In genomic region chr7:16492513-16493062, GRCh38 we compare ENCODE assay signal across 13 cellular contexts. TPM values are rescaled to one million over a fixed set of nuclear protein-coding genes. Genes with fewer than 3 reads are reported as not detected.
DNase-seq lines count a peak whose midpoint lies in the region; ATAC-seq, FAIRE-seq and TF ChIP-seq lines count a peak whose summit lies in the region.
"Had no signal": no experiment of that assay in that cellular context is flagged by ENCODE, and none has a peak within 500 bp of the region (broad histone marks: within the 10 kb centered on the region; RNA-seq: fewer than 3 reads in every experiment).

No MANE protein-coding gene starts in this region.

- peak overlapping the region; percentile 90 for H2AFZ ChIP-seq in K562 (ENCODE audit: low read depth, low read length)
- H2AFZ ChIP-seq: PC-9 had no signal

- no peak overlapping the region for H3K4me3 ChIP-seq in K562
- H3K4me3 ChIP-seq in mesodermal cell (ENCODE audit: extremely low read depth, insufficient read depth, low read length, poor library complexity, severe bottlenecking): no peak overlapping the region
- H3K4me3 ChIP-seq: PC-9 had no signal

- H3K36me3 ChIP-seq in K562 (ENCODE audit: control insufficient read depth, insufficient read depth, low read length) (no peaks in the 10 kb centered on the region), mesodermal cell (ENCODE audit: control insufficient read depth, insufficient read depth, low read length) (no peaks in the 10 kb centered on the region)

- peak; percentile 92 for TF ChIP-seq EP300 in K562 (IDR thresholded peaks at IDR 0.05; ENCODE audit: low read length)

- POLR2A ChIA-PET in K562 (lab: Yijun Ruan, JAX): interaction anchor here (1.2 to 1.8 kb wide), 2 partner anchors 12 to 27 kb away, joined by 6 to 12 read pairs; partner anchors contain the start of gene SOSTDC1

- no peaks in the 10 kb centered on the region for H4K20me1 ChIP-seq in K562 (replicated peaks; ENCODE audit: control insufficient read depth, insufficient read depth, low read length)

- peak overlapping the region; percentile 39 for H3K4me2 ChIP-seq in K562 (ENCODE audit: insufficient read depth, low read length)
- H3K4me2 ChIP-seq: PC-9 had no signal

- in situ Hi-C loops in Caki2 (cut with HindIII; ENCODE audit: low pct_unique_long_range_greater_than_20kb, low sequenced_read_pairs) (no loop called here), K562 (cut with MboI) (no loop called here)

- no peaks in the 10 kb centered on the region for H3K9me3 ChIP-seq in K562 (replicated peaks; ENCODE audit: control insufficient read depth, insufficient read depth, low read depth, low read length)
- no peaks in the 10 kb centered on the region for H3K9me3 ChIP-seq in mesodermal cell (ENCODE audit: control insufficient read depth, low read length)

- no peaks in the 10 kb centered on the region for H3K9me1 ChIP-seq in K562 (ENCODE audit: control insufficient read depth, insufficient read depth, low read length)

- H3K4me1 ChIP-seq in K562 (replicated peaks in 1 of 2; ENCODE audit: control insufficient read depth in 2 of 2, insufficient read depth in 2 of 2, low read length in 2 of 2) (peaks cover 0 to 18% of the 10 kb centered on the region in 2 experiments; a peak in 3 of 5 replicates), mesodermal cell (ENCODE audit: control insufficient read depth, insufficient read depth, low read length, poor library complexity, severe bottlenecking) (peaks cover 20% of the 10 kb centered on the region)

- CTCF ChIA-PET in K562 (lab: Yijun Ruan, JAX; ENCODE audit: low intra/inter-chr PET ratio): no interaction called here

- intact Hi-C loops in K562 (cut with micrococcal nuclease) (loop anchor here (1.0 to 5.0 kb wide), 5 partner anchors 27 to 232 kb away; partner anchors contain the start of gene SOSTDC1), head of caudate nucleus (cut with DNase I) (no loop called here), Right ventricle myocardium inferior (cut with DNase I) (no loop called here)

- no TSS peak for BruUV-seq in K562 (replicated peaks; lab: Mats Ljungman, UMichigan)

- peak; percentile 70 for FAIRE-seq in K562 (lab: Jason Lieb, UNC)

- no peaks in the 10 kb centered on the region for H3K79me2 ChIP-seq in K562 (ENCODE audit: control insufficient read depth, insufficient read depth, low read length)

- TF ChIP-seq RAD21 in K562 (CRISPR knock-in tag; conservative IDR thresholded peaks at IDR 0.05 in 1 of 2, IDR thresholded peaks at IDR 0.05 in 1 of 2): peak in 1 of 2 experiments; percentile 39; a peak in 1 of 4 replicates

- H3K27ac ChIP-seq in K562 (ENCODE audit: extremely low read depth, low read depth, low read length): peak overlapping the region; percentile 71
- H3K27ac ChIP-seq in mesodermal cell (ENCODE audit: low read depth, low read length, severe bottlenecking): peak overlapping the region; percentile 81
- H3K27ac ChIP-seq: PC-9 had no signal

- peak overlapping the region in 1 of 2 experiments; percentile 56; a peak in 2 of 4 replicates for H3K9ac ChIP-seq in K562 (ENCODE audit: insufficient read depth in 1 of 2, low read depth in 2 of 2, low read length in 2 of 2)

- peak; percentile 93 for ATAC-seq in K562
- no peak for ATAC-seq in Right ventricle myocardium inferior
- no peak for ATAC-seq in HG03378 (IDR thresholded peaks at IDR 0.05; ENCODE audit: unreplicated experiment)
- ATAC-seq: naive thymus-derived CD4-positive, alpha-beta T cell; WTC11 had no signal

- WGBS in K562 (ENCODE audit: insufficient coverage, low coverage, missing lambda C conversion rate): 3% methylated on average over 3 of the region's 3 CpGs
- 0% methylated on average over 1 of the region's 3 CpGs; no CpG with 5 or more reads in 1 of the 2 experiments for WGBS in mesodermal cell (ENCODE audit: insufficient coverage in 2 of 2), 2 experiments

- DNase-seq in Caki2 (ENCODE audit: low read depth) (peak; percentile 56), LoVo (ENCODE audit: low spot score) (peak; percentile 40), K562 (ENCODE audit: extremely low read depth in 1 of 4, low spot score in 3 of 4) (peak in 2 of 4 experiments; percentile 70 to 72), epidermal melanocyte (ENCODE audit: insufficient read length, low spot score) (no peak), head of caudate nucleus (no peak), Right ventricle myocardium inferior (ENCODE audit: missing footprints) (no peak)
- DNase-seq: activated effector memory CD4-positive, alpha-beta T cell treated with anti-CD3 and anti-CD28 coated beads, Interleukin-2, amount 50 U/mL, for 16 hours; naive thymus-derived CD4-positive, alpha-beta T cell; NCI-H187 treated with DMSO at 0.1 percent for 48 hours had no signal

- H3K27me3 ChIP-seq in K562 (ENCODE audit: control insufficient read depth in 2 of 2, insufficient read depth in 2 of 2, low read length in 2 of 2): no peaks in the 10 kb centered on the region

- no peak for TF ChIP-seq POLR2A in K562 (conservative IDR thresholded peaks at IDR 0.05)

- no peak for TF ChIP-seq CTCF in K562 (IDR thresholded peaks at IDR 0.05 in 2 of 3, conservative IDR thresholded peaks at IDR 0.05 in 1 of 3; ENCODE audit: insufficient read depth in 2 of 3, low read depth in 1 of 3, low read length in 3 of 3)

TF ChIP-seq in K562, 482 proteins besides CTCF, POLR2A, EP300 and RAD21 (continues in another document):
- TF ChIP-seq MITF (IDR thresholded peaks at IDR 0.05) (no peak), DMBX1 (CRISPR knock-in tag; IDR thresholded peaks at IDR 0.05; ENCODE audit: borderline replicate concordance) (peak; percentile 92; the same call in 1 of the 2 replicates), TBL1XR1 (IDR thresholded peaks at IDR 0.05; ENCODE audit: low read length in 2 of 2) (peak in 1 of 2 experiments; percentile 44; a peak in 1 of 4 replicates), MAFG (tag; conservative IDR thresholded peaks at IDR 0.05) (peak; percentile 53), NBN (IDR thresholded peaks at IDR 0.05; ENCODE audit: low read depth) (peak; percentile 86; the same call in 1 of the 2 replicates)

RNA-seq across cellular contexts. Expression of gene SOSTDC1, which starts 27.1 kb away (rescaled TPM):
- 0.26 TPM in 1 of 2 replicates, not detected in the other for total RNA-seq in Caki2 (2014; rRNA removed; shearing (Covaris generic); ENCODE audit: low replicate concordance)
- total RNA-seq in K562 (2011; cell fraction: chromatin; rRNA removed; ENCODE audit: low replicate concordance): 7.4 and 7.9 TPM in 2 replicates
- 9.5 and 11.5 TPM in 2 replicates for total RNA-seq in K562 (2011; cell fraction: nucleolus; rRNA removed)
- total RNA-seq in K562 (2011; cell fraction: nucleoplasm; rRNA removed): 10.8 and 11.1 TPM in 2 replicates
- 8.3 and 10.5 TPM in 2 replicates for total RNA-seq in K562 (2014; rRNA removed)
- total RNA-seq in K562 (2014; rRNA removed; fragmentation: Illumina TruSeq; extraction: Trizol): 15.0 and 15.1 TPM in 2 replicates
- 23.0 and 23.7 TPM in 2 replicates for total RNA-seq in K562 (2015; rRNA removed; fragmentation: Illumina TruSeq; extraction: Trizol)
- total RNA-seq in K562 (2021): 8.8 and 12.0 TPM in 2 replicates
- 5.8 and 15.9 TPM in 2 replicates for polyA plus RNA-seq in K562 (2011; rRNA removed)
- 3.5 and 9.8 TPM in 2 replicates for polyA plus RNA-seq in K562 (2011; cell fraction: cytosol; rRNA removed)
- 3.2 and 5.1 TPM in 2 replicates for polyA plus RNA-seq in K562 (2011; cell fraction: nucleus; rRNA removed)
- 17.5 and 63.6 TPM in 2 replicates for polyA plus RNA-seq in K562 (2012)
- 15.3 and 18.4 TPM in 2 replicates for polyA plus RNA-seq in K562 (2014; fragmentation: Illumina TruSeq; extraction: Trizol)
- 10 to 100 TPM; 47.5 to 48.6 TPM for polyA plus RNA-seq in K562 (2014; fragmentation: Nextera tagmentation; extraction: Ambion mirVana)
- polyA plus RNA-seq in K562 (2014; rRNA removed): 9.8 and 10.1 TPM in 2 replicates
- polyA minus RNA-seq in K562 (2011; rRNA and poly(A)+ RNA removed): 4.2 and 12.0 TPM in 2 replicates
- 1.8 and 2.5 TPM in 2 replicates for polyA minus RNA-seq in K562 (2011; cell fraction: cytosol; rRNA and poly(A)+ RNA removed)
- polyA minus RNA-seq in K562 (2011; cell fraction: nucleus; rRNA and poly(A)+ RNA removed): 4.2 and 5.4 TPM in 2 replicates
- 0.33 TPM for polyA plus RNA-seq in mesodermal cell (2013, experiment 1 of 2)
- polyA plus RNA-seq in mesodermal cell (2013, experiment 2 of 2): 0.35 TPM
- 1.0 TPM for total RNA-seq in Right ventricle myocardium inferior
- total RNA-seq: naive thymus-derived CD4-positive, alpha-beta T cell; PC-9 had no signal
- polyA plus RNA-seq: naive thymus-derived CD4-positive, alpha-beta T cell had no signal

RNA-seq across cellular contexts. Expression of gene LRRC72, which starts 34.0 kb away (rescaled TPM):
- total RNA-seq in Caki2 (2014; rRNA removed; shearing (Covaris generic); ENCODE audit: low replicate concordance): not detected in 2 replicates
- total RNA-seq in K562 (2011; cell fraction: chromatin; rRNA removed; ENCODE audit: low replicate concordance): not detected in 2 replicates
- not detected in 2 replicates for total RNA-seq in K562 (2011; cell fraction: nucleolus; rRNA removed)
- not detected in 2 replicates for total RNA-seq in K562 (2011; cell fraction: nucleoplasm; rRNA removed)
- total RNA-seq in K562 (2014; rRNA removed): not detected in 2 replicates
- not detected in 2 replicates for total RNA-seq in K562 (2014; rRNA removed; fragmentation: Illumina TruSeq; extraction: Trizol)
- total RNA-seq in K562 (2015; rRNA removed; fragmentation: Illumina TruSeq; extraction: Trizol): not detected in 2 replicates
- not detected in 2 replicates for total RNA-seq in K562 (2021)
- polyA plus RNA-seq in K562 (2011; rRNA removed): not detected in 2 replicates
- polyA plus RNA-seq in K562 (2011; cell fraction: cytosol; rRNA removed): not detected in 2 replicates
- not detected in 2 replicates for polyA plus RNA-seq in K562 (2011; cell fraction: nucleus; rRNA removed)
- polyA plus RNA-seq in K562 (2012): not detected in 2 replicates
- polyA plus RNA-seq in K562 (2014; fragmentation: Illumina TruSeq; extraction: Trizol): not detected in 2 replicates
- polyA plus RNA-seq in K562 (2014; fragmentation: Nextera tagmentation; extraction: Ambion mirVana): under 1 TPM in 1 of 2 experiments, not detected in 1; 0.10 TPM
- polyA plus RNA-seq in K562 (2014; rRNA removed): not detected in 2 replicates
- polyA minus RNA-seq in K562 (2011; rRNA and poly(A)+ RNA removed): not detected in 2 replicates
- not detected in 2 replicates for polyA minus RNA-seq in K562 (2011; cell fraction: cytosol; rRNA and poly(A)+ RNA removed)
- not detected in 2 replicates for polyA minus RNA-seq in K562 (2011; cell fraction: nucleus; rRNA and poly(A)+ RNA removed)
- not detected for polyA plus RNA-seq in mesodermal cell (2013, experiment 1 of 2)
- not detected for polyA plus RNA-seq in mesodermal cell (2013, experiment 2 of 2)
- not detected for total RNA-seq in Right ventricle myocardium inferior
- total RNA-seq: naive thymus-derived CD4-positive, alpha-beta T cell; PC-9; WTC11 had no signal
- polyA plus RNA-seq: naive thymus-derived CD4-positive, alpha-beta T cell had no signal

Comparison
In these comparisons a context has a peak if more than half of its experiments do, and no peak if none do; other contexts are left out.
1. DNase-seq: peak in Caki2 (single experiment) and LoVo (single experiment); none in epidermal melanocyte (single experiment), head of caudate nucleus (0 of 42) and Right ventricle myocardium inferior (single experiment).